24 cellular contexts compared by ENCODE assay signal in the genomic region with DNA sequence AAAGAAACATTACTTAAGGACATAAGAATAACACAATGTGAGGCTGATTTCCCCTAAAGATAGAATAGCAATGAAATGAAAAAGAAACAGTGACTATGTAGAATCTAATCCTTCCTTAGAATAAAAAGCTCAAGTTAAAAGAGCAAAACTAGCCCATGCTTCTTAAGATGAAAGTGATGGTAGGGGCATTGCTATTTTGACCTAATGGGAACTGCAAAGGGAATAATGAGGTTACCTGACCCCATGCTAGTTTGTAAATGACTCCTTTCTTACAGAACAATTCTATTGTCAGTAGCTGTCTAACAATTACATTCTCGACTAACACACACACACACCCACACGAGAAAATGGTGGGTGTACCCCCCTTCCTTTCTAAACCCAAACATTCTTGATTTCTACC.
"Had no signal": no experiment of that assay in that cellular context is flagged by ENCODE, and none has a peak within 500 bp of the region (broad histone marks: within the 10 kb centered on the region; RNA-seq: fewer than 3 reads in every experiment).

No MANE protein-coding gene starts in this region.

- H3K27ac ChIP-seq: adrenal gland, ascending aorta, brain microvascular endothelial cell, lower lobe of right lung, pancreas, right lobe of liver, skin epidermis, tibial artery, WERI-Rb-1 had no signal

- H3K27me3 Mint-ChIP-seq: activated naive CD8-positive, alpha-beta T cell; dendritic cell treated with granulocyte-macrophage colony-stimulating factor and Interleukin-4, amounts not matched to agents 40 ng/mL and 50 ng/mL, for 4 days; stimulated activated naive CD8-positive, alpha-beta T cell treated with anti-CD3 and anti-CD28 coated beads, Interleukin-15, amount 100 ng/mL, for 72 hours had no signal

- H3K27ac Mint-ChIP-seq: activated naive CD8-positive, alpha-beta T cell; activated T-helper 2 cell treated with anti-CD3 and anti-CD28 coated beads, Interferon-gamma antibody, Interleukin-2, Interleukin-4, amounts not matched to agents 10 μg/mL and 5 μg/mL and 100 μg/mL, durations not matched to agents 14 hours and 24 hours and 36 hours; dendritic cell treated with granulocyte-macrophage colony-stimulating factor and Interleukin-4, amounts not matched to agents 40 ng/mL and 50 ng/mL, for 4 days; naive thymus-derived CD8-positive, alpha-beta T cell; stimulated activated effector memory CD8-positive, alpha-beta T cell treated with anti-CD3 and anti-CD28 coated beads, Interleukin-12 subunit alpha, Interleukin-12 subunit beta, amount 100 ng/mL, for 72 hours; stimulated activated naive CD8-positive, alpha-beta T cell treated with anti-CD3 and anti-CD28 coated beads, Interleukin-15, amount 100 ng/mL, for 72 hours had no signal

- H3K4me3 Mint-ChIP-seq: activated naive CD8-positive, alpha-beta T cell; activated T-cell treated with anti-CD3 and anti-CD28 coated beads, Interleukin-2, amount 50 U/mL, for 4 hours; dendritic cell treated with granulocyte-macrophage colony-stimulating factor and Interleukin-4, amounts not matched to agents 40 ng/mL and 50 ng/mL, for 4 days; naive thymus-derived CD8-positive, alpha-beta T cell; stimulated activated effector memory CD8-positive, alpha-beta T cell treated with anti-CD3 and anti-CD28 coated beads, Interleukin-12 subunit alpha, Interleukin-12 subunit beta, amount 100 ng/mL, for 72 hours; stimulated activated naive CD8-positive, alpha-beta T cell treated with anti-CD3 and anti-CD28 coated beads, Interleukin-15, amount 100 ng/mL, for 72 hours had no signal

- H3K4me3 ChIP-seq: adrenal gland, ascending aorta, lower lobe of right lung, pancreas, right lobe of liver, skin epidermis, tibial artery had no signal

- H3K36me3 Mint-ChIP-seq: activated naive CD8-positive, alpha-beta T cell; naive thymus-derived CD8-positive, alpha-beta T cell; stimulated activated effector memory CD8-positive, alpha-beta T cell treated with anti-CD3 and anti-CD28 coated beads, Interleukin-12 subunit alpha, Interleukin-12 subunit beta, amount 100 ng/mL, for 72 hours had no signal

- ATAC-seq: activated T-cell treated with anti-CD3 and anti-CD28 coated beads, Interleukin-2, amount 50 U/mL, for 4 hours; left lobe of liver; lower lobe of right lung; naive thymus-derived CD8-positive, alpha-beta T cell; right lobe of liver; stimulated activated effector memory CD8-positive, alpha-beta T cell treated with anti-CD3 and anti-CD28 coated beads, Interleukin-12 subunit alpha, Interleukin-12 subunit beta, amount 100 ng/mL, for 72 hours; stimulated activated naive CD8-positive, alpha-beta T cell treated with anti-CD3 and anti-CD28 coated beads, Interleukin-15, amount 100 ng/mL, for 72 hours had no signal

- H3K4me1 Mint-ChIP-seq: naive thymus-derived CD8-positive, alpha-beta T cell; stimulated activated effector memory CD8-positive, alpha-beta T cell treated with anti-CD3 and anti-CD28 coated beads, Interleukin-12 subunit alpha, Interleukin-12 subunit beta, amount 100 ng/mL, for 72 hours; stimulated activated naive CD8-positive, alpha-beta T cell treated with anti-CD3 and anti-CD28 coated beads, Interleukin-15, amount 100 ng/mL, for 72 hours had no signal

- H3K9me3 ChIP-seq: adrenal gland, ascending aorta, pancreas, right lobe of liver, tibial artery had no signal

- H3K9me3 Mint-ChIP-seq: activated T-helper 2 cell treated with anti-CD3 and anti-CD28 coated beads, Interferon-gamma antibody, Interleukin-2, Interleukin-4, amounts not matched to agents 10 μg/mL and 5 μg/mL and 100 μg/mL, durations not matched to agents 14 hours and 24 hours and 36 hours; dendritic cell treated with granulocyte-macrophage colony-stimulating factor and Interleukin-4, amounts not matched to agents 40 ng/mL and 50 ng/mL, for 4 days; stimulated activated naive CD8-positive, alpha-beta T cell treated with anti-CD3 and anti-CD28 coated beads, Interleukin-15, amount 100 ng/mL, for 72 hours had no signal

- H3K4me1 ChIP-seq: adrenal gland, ascending aorta, lower lobe of right lung, right lobe of liver, tibial artery had no signal

- H3K27me3 ChIP-seq: adrenal gland, ascending aorta, brain microvascular endothelial cell, pancreas, right lobe of liver, tibial artery had no signal

- H3K36me3 ChIP-seq: adrenal gland, ascending aorta, brain microvascular endothelial cell, lower lobe of right lung, pancreas, right lobe of liver, tibial artery, WERI-Rb-1 had no signal

- DNase-seq: activated CD8-positive, alpha-beta memory T cell treated with anti-CD3 and anti-CD28 coated beads for 24 hours; activated CD8-positive, alpha-beta memory T cell treated with anti-CD3 and anti-CD28 coated beads, Interleukin-2, amount 50 U/mL, for 4 hours; activated naive CD4-positive, alpha-beta T cell; activated T-cell treated with anti-CD3 and anti-CD28 coated beads, Interleukin-2, amount 50 U/mL, for 4 hours; adrenal gland; brain microvascular endothelial cell; caudate nucleus; effector CD4-positive, alpha-beta T cell; lower lobe of right lung; naive thymus-derived CD8-positive, alpha-beta T cell; pancreas; right lobe of liver; stimulated activated CD4-positive, alpha-beta T cell treated with anti-CD3 and anti-CD28 coated beads, Interleukin-1b, Interleukin-23, amount 100 ng/mL, for 48 hours; stimulated activated naive CD8-positive, alpha-beta T cell treated with anti-CD3 and anti-CD28 coated beads, Interleukin-15, amount 100 ng/mL, for 72 hours; T-helper 1 cell; tibial artery; WERI-Rb-1 had no signal
